Comparison of ENCODE assay signal across 1 cellular context in the genomic region with DNA sequence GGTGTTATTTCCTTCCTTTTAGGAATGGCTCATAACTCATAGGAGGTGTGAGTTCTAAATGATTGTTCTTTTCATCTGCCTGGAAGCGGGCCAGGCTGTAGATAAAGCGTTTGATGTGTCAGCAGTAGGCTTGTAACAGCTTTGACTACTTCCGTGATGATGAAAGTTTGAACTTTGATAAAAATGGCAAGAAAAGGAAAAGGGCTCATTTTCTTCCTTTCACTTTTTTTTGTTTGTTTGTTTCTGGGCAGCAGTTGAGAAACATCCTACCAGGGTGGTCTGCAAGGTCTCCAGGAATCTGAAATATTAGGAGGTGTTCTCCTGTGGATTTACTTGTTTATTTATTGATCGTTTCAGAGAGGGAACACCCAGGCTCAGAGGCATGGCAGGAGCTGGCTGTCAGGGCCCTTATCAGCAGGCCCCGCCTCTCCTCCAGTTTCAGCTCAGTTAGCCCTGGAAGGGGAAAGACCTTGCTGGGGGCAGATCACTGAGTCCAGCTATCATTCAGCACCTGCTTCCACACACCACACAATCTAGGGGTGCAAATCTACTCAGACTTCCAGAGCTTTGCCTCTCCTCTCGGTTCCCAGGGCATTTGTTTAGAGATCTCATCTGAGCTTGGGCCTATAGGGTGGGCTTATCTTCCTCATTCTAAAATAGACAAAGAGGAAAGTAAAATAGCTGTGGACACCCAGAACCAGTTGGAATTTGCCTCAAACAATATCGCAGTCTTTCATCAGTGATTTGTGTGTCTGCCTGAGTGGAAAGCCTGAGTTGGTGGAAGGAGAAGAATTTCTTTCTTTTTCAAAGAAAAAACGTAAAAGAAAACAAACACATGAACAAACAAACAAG.
TF ChIP-seq lines count a peak whose summit lies in the region.

No MANE protein-coding gene starts in this region.

TF ChIP-seq in HepG2, 621 proteins besides CTCF, POLR2A, EP300 and RAD21 (continued from another document):
- TF ChIP-seq, protein P1, sequence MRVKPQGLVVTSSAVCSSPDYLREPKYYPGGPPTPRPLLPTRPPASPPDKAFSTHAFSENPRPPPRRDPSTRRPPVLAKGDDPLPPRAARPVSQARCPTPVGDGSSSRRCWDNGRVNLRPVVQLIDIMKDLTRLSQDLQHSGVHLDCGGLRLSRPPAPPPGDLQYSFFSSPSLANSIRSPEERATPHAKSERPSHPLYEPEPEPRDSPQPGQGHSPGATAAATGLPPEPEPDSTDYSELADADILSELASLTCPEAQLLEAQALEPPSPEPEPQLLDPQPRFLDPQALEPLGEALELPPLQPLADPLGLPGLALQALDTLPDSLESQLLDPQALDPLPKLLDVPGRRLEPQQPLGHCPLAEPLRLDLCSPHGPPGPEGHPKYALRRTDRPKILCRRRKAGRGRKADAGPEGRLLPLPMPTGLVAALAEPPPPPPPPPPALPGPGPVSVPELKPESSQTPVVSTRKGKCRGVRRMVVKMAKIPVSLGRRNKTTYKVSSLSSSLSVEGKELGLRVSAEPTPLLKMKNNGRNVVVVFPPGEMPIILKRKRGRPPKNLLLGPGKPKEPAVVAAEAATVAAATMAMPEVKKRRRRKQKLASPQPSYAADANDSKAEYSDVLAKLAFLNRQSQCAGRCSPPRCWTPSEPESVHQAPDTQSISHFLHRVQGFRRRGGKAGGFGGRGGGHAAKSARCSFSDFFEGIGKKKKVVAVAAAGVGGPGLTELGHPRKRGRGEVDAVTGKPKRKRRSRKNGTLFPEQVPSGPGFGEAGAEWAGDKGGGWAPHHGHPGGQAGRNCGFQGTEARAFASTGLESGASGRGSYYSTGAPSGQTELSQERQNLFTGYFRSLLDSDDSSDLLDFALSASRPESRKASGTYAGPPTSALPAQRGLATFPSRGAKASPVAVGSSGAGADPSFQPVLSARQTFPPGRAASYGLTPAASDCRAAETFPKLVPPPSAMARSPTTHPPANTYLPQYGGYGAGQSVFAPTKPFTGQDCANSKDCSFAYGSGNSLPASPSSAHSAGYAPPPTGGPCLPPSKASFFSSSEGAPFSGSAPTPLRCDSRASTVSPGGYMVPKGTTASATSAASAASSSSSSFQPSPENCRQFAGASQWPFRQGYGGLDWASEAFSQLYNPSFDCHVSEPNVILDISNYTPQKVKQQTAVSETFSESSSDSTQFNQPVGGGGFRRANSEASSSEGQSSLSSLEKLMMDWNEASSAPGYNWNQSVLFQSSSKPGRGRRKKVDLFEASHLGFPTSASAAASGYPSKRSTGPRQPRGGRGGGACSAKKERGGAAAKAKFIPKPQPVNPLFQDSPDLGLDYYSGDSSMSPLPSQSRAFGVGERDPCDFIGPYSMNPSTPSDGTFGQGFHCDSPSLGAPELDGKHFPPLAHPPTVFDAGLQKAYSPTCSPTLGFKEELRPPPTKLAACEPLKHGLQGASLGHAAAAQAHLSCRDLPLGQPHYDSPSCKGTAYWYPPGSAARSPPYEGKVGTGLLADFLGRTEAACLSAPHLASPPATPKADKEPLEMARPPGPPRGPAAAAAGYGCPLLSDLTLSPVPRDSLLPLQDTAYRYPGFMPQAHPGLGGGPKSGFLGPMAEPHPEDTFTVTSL (CRISPR knock-in tag; IDR thresholded peaks at IDR 0.05; ENCODE audit: borderline replicate concordance): peak; percentile 86; the same call in 1 of the 2 replicates
- no peak for TF ChIP-seq POLR2G (IDR thresholded peaks at IDR 0.05; ENCODE audit: low read depth, low read length)
- TF ChIP-seq, protein P2, sequence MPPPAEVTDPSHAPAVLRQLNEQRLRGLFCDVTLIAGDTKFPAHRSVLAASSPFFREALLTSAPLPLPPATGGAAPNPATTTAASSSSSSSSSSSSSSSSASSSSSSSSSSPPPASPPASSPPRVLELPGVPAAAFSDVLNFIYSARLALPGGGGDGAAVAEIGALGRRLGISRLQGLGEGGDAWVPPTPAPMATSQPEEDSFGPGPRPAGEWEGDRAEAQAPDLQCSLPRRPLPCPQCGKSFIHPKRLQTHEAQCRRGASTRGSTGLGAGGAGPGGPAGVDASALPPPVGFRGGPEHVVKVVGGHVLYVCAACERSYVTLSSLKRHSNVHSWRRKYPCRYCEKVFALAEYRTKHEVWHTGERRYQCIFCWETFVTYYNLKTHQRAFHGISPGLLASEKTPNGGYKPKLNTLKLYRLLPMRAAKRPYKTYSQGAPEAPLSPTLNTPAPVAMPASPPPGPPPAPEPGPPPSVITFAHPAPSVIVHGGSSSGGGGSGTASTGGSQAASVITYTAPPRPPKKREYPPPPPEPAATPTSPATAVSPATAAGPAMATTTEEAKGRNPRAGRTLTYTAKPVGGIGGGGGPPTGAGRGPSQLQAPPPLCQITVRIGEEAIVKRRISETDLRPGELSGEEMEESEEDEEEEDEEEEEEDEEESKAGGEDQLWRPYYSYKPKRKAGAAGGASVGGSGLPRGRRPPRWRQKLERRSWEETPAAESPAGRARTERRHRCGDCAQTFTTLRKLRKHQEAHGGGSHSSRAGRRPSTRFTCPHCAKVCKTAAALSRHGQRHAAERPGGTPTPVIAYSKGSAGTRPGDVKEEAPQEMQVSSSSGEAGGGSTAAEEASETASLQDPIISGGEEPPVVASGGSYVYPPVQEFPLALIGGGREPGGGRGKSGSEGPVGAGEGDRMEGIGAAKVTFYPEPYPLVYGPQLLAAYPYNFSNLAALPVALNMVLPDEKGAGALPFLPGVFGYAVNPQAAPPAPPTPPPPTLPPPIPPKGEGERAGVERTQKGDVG (CRISPR knock-in tag; IDR thresholded peaks at IDR 0.05; ENCODE audit: borderline replicate concordance): no peak
- TF ChIP-seq ASH2L (IDR thresholded peaks at IDR 0.05; ENCODE audit: insufficient read length, low read depth, low read length): peak; percentile 89
- peak; percentile 87; the same call in 1 of the 2 replicates for TF ChIP-seq GATAD2A (CRISPR knock-in tag; IDR thresholded peaks at IDR 0.05)
- TF ChIP-seq FOXP1 (IDR thresholded peaks at IDR 0.05): no peak
- peak; percentile 79 for TF ChIP-seq FOXP1 (CRISPR knock-in tag; IDR thresholded peaks at IDR 0.05)
- TF ChIP-seq TCF7 (IDR thresholded peaks at IDR 0.05; ENCODE audit: low read depth): peak; percentile 96
- TF ChIP-seq HOXD1 (CRISPR knock-in tag; IDR thresholded peaks at IDR 0.05): peak; percentile 81
- TF ChIP-seq ETV5 (CRISPR knock-in tag; IDR thresholded peaks at IDR 0.05; ENCODE audit: borderline replicate concordance): peak; percentile 82; the same call in 1 of the 2 replicates
- TF ChIP-seq GATA4 (IDR thresholded peaks at IDR 0.05; ENCODE audit: borderline replicate concordance, low read depth): peak; percentile 81; the same call in 1 of the 2 replicates
- TF ChIP-seq NFKBIZ (CRISPR knock-in tag; IDR thresholded peaks at IDR 0.05): 0 out of 2 replicates have a peak, but pooled peaks have one; percentile 34
- no peak for TF ChIP-seq ARHGAP35 (CRISPR knock-in tag; IDR thresholded peaks at IDR 0.05; ENCODE audit: borderline replicate concordance)
- TF ChIP-seq ZNF644 (CRISPR knock-in tag; IDR thresholded peaks at IDR 0.05; ENCODE audit: low read depth): peak; percentile 49; the same call in 1 of the 2 replicates
- TF ChIP-seq ONECUT2 (CRISPR knock-in tag; IDR thresholded peaks at IDR 0.05): peak; percentile 77; the same call in 1 of the 2 replicates
- TF ChIP-seq, protein P3, sequence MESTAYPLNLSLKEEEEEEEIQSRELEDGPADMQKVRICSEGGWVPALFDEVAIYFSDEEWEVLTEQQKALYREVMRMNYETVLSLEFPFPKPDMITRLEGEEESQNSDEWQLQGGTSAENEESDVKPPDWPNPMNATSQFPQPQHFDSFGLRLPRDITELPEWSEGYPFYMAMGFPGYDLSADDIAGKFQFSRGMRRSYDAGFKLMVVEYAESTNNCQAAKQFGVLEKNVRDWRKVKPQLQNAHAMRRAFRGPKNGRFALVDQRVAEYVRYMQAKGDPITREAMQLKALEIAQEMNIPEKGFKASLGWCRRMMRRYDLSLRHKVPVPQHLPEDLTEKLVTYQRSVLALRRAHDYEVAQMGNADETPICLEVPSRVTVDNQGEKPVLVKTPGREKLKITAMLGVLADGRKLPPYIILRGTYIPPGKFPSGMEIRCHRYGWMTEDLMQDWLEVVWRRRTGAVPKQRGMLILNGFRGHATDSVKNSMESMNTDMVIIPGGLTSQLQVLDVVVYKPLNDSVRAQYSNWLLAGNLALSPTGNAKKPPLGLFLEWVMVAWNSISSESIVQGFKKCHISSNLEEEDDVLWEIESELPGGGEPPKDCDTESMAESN (CRISPR knock-in tag; conservative IDR thresholded peaks at IDR 0.05): 0 out of 2 replicates have a peak, but pooled peaks have one; percentile 31
- no peak for TF ChIP-seq NFKB2 (CRISPR knock-in tag; IDR thresholded peaks at IDR 0.05; ENCODE audit: borderline replicate concordance)
- peak; percentile 47 for TF ChIP-seq RXRB (CRISPR knock-in tag; IDR thresholded peaks at IDR 0.05; ENCODE audit: borderline replicate concordance)
- peak; percentile 79; the same call in 1 of the 2 replicates for TF ChIP-seq ZBTB7B (CRISPR knock-in tag; IDR thresholded peaks at IDR 0.05)
- TF ChIP-seq ZNF724P (CRISPR knock-in tag; IDR thresholded peaks at IDR 0.05; ENCODE audit: borderline replicate concordance): no peak
